Comparison of ENCODE assay signal across 8 cellular contexts in genomic region chr12:132909030-132909368, GRCh38. TPM values are rescaled to one million over a fixed set of nuclear protein-coding genes. Genes with fewer than 3 reads are reported as not detected.
DNase-seq lines count a peak whose midpoint lies in the region; ATAC-seq and TF ChIP-seq lines count a peak whose summit lies in the region.

No MANE protein-coding gene starts in this region.

- H3K9me3 ChIP-seq in T-helper 17 cell (ENCODE audit: control insufficient read depth, low read length, poor library complexity, severe bottlenecking), result no peaks in the 10 kb centered on the region

- intact Hi-C loops in sciatic nerve (cut with DNase I), result no loop called here

- peak overlapping the region; percentile 65 to 80 for H3K4me3 ChIP-seq in foreskin fibroblast (ENCODE audit: low read depth in 1 of 2, low read length in 2 of 2)

- H3K36me3 Mint-ChIP-seq in T-helper 17 cell (ENCODE audit: low read depth), result no peaks in the 10 kb centered on the region

- peaks cover 11% of the 10 kb centered on the region for H3K4me1 Mint-ChIP-seq in T-helper 17 cell

- peak overlapping the region; percentile 87 for H3K27ac Mint-ChIP-seq in T-helper 17 cell

- DNase-seq in T-helper 17 cell (no peak), foreskin fibroblast (no peak), sciatic nerve (ENCODE audit: low spot score) (no peak), DMS53 (lab: John Stamatoyannopoulos, UW) (no peak), NCI-H2227 (lab: John Stamatoyannopoulos, UW; ENCODE audit: unreplicated experiment) (no peak), NCI-H1694 treated with DMSO at 0.1 percent for 48 hours (lab: John Stamatoyannopoulos, UW) (no peak)
- no peak for DNase-seq in stimulated activated naive CD4-positive, alpha-beta T cell (lab: John Stamatoyannopoulos, UW)

- H3K27me3 Mint-ChIP-seq in T-helper 17 cell, result no peaks in the 10 kb centered on the region

- peak; percentile 16 for ATAC-seq in GM18502 (IDR thresholded peaks at IDR 0.05; ENCODE audit: poor library complexity, unreplicated experiment)
- no peak for ATAC-seq in T-helper 17 cell
- peak; percentile 5 for ATAC-seq in sciatic nerve

- TF ChIP-seq CTCF in foreskin fibroblast (IDR thresholded peaks at IDR 0.05; ENCODE audit: low read depth, low read length), result no peak

- H3K4me3 Mint-ChIP-seq in T-helper 17 cell, result peak overlapping the region; percentile 93

RNA-seq across cellular contexts. Expression of gene CHFR, which starts 21.6 kb away (rescaled TPM):
- total RNA-seq in T-helper 17 cell (10 to 100 TPM; 91.5 to 94.5 TPM), sciatic nerve (45.5 TPM)

RNA-seq across cellular contexts. Expression of gene ZNF605, which starts 47.1 kb away (rescaled TPM):
- total RNA-seq in T-helper 17 cell (1 to 10 TPM; 4.5 to 6.4 TPM), sciatic nerve (19.4 TPM)
